ENCODE assay signal across 15 cellular contexts in genomic region chr5:56607551-56607950, GRCh38.
DNase-seq lines count a peak whose midpoint lies in the region; ATAC-seq and TF ChIP-seq lines count a peak whose summit lies in the region.
"Had no signal": no experiment of that assay in that cellular context is flagged by ENCODE, and none has a peak within 500 bp of the region (broad histone marks: within the 10 kb centered on the region; RNA-seq: fewer than 3 reads in every experiment).

No MANE protein-coding gene starts in this region.

- H4K20me1 ChIP-seq in fibroblast of lung (ENCODE audit: control insufficient read depth, extremely low read depth, insufficient read depth, low read length), result peaks cover 1% of the 10 kb centered on the region

- peaks cover 28% of the 10 kb centered on the region for H3K4me1 Mint-ChIP-seq in WTC11

- H3K4me1 ChIP-seq in fibroblast of lung (ENCODE audit: control insufficient read depth, extremely low read depth, insufficient read depth, low read length), result peaks cover 3% of the 10 kb centered on the region

- TF ChIP-seq CTCF in WTC11 (IDR thresholded peaks at IDR 0.05), result no peak
- TF ChIP-seq CTCF in fibroblast of lung (conservative IDR thresholded peaks at IDR 0.05 in 1 of 2, IDR thresholded peaks at IDR 0.05 in 1 of 2; ENCODE audit: low read depth in 1 of 2, low read length in 2 of 2), result no peak

- H3K9me3 ChIP-seq in fibroblast of lung (ENCODE audit: control insufficient read depth, insufficient read depth, low read depth, low read length), result no peaks in the 10 kb centered on the region

- H3K27me3 Mint-ChIP-seq in WTC11 (ENCODE audit: low read depth), result peaks cover 3% of the 10 kb centered on the region
- H3K27me3 Mint-ChIP-seq: activated T-cell treated with anti-CD3 and anti-CD28 coated beads, Interleukin-2, amount 50 U/mL, for 24 hours; stimulated activated naive CD8-positive, alpha-beta T cell treated with anti-CD3 and anti-CD28 coated beads, Interleukin-15, Interleukin-2, amounts not matched to agents 100 ng/mL and 50 ng/mL, for 24 hours had no signal

- H3K27ac ChIP-seq in fibroblast of lung (ENCODE audit: insufficient read depth, low read length), result no peak overlapping the region
- H3K27ac ChIP-seq: heart left ventricle had no signal

- H3K4me3 ChIP-seq in fibroblast of lung (replicated peaks in 1 of 4; ENCODE audit: control extremely low read depth in 1 of 4, insufficient read depth in 1 of 4, low read depth in 3 of 4, low read length in 4 of 4), result no peak overlapping the region
- H3K4me3 ChIP-seq: heart left ventricle had no signal

- CTCF ChIA-PET in WTC11 (lab: Charles Lee), result no interaction called here

- H3K9ac ChIP-seq in fibroblast of lung (ENCODE audit: insufficient read depth, low read length), result no peak overlapping the region

- H3K27ac Mint-ChIP-seq in WTC11, result peak overlapping the region; percentile 17; the same call in 1 of the 2 replicates
- H3K27ac Mint-ChIP-seq: activated T-cell treated with anti-CD3 and anti-CD28 coated beads, Interleukin-2, amount 50 U/mL, for 24 hours; CD8-positive, alpha-beta memory T cell; stimulated activated naive CD8-positive, alpha-beta T cell treated with anti-CD3 and anti-CD28 coated beads, Interleukin-15, Interleukin-2, amounts not matched to agents 100 ng/mL and 50 ng/mL, for 24 hours had no signal

- DNase-seq in EH (ENCODE audit: low read depth), result peak; percentile 83
- DNase-seq in WTC11 (ENCODE audit: low spot score), result no peak
- DNase-seq in fibroblast of lung (ENCODE audit: low read depth in 2 of 2), result peak in 1 of 2 donors; percentile 65
- DNase-seq in renal cortical epithelial cell (ENCODE audit: low read depth), result peak; percentile 85
- no peak for DNase-seq in NCI-H2029 treated with DMSO at 0.1 percent for 48 hours (lab: John Stamatoyannopoulos, UW)
- DNase-seq in NCI-H1105 (lab: John Stamatoyannopoulos, UW), result no peak
- no peak for DNase-seq in ureter (ENCODE audit: low spot score)
- DNase-seq: activated T-cell treated with anti-CD3 and anti-CD28 coated beads, Interleukin-2, amount 50 U/mL, for 24 hours; CD8-positive, alpha-beta memory T cell; effector CD8-positive, alpha-beta T cell; NCI-H187; stimulated activated CD4-positive, alpha-beta T cell treated with anti-CD3 and anti-CD28 coated beads, Interleukin-2, amount 100 ng/mL, for 24 hours had no signal

- H3K27me3 ChIP-seq in fibroblast of lung (ENCODE audit: control insufficient read depth, insufficient read depth, low read length), result no peaks in the 10 kb centered on the region
- H3K27me3 ChIP-seq: heart left ventricle had no signal

- no peaks in the 10 kb centered on the region for H3K36me3 ChIP-seq in fibroblast of lung (ENCODE audit: control insufficient read depth, insufficient read depth, low read length)
- H3K36me3 ChIP-seq: heart left ventricle had no signal

- H3K36me3 Mint-ChIP-seq in WTC11, result peaks cover 15% of the 10 kb centered on the region

- H3K79me2 ChIP-seq in fibroblast of lung (ENCODE audit: control insufficient read depth, insufficient read depth, low read length), result no peaks in the 10 kb centered on the region

- H3K4me3 Mint-ChIP-seq in WTC11, result no peak overlapping the region
- H3K4me3 Mint-ChIP-seq: activated T-cell treated with anti-CD3 and anti-CD28 coated beads, Interleukin-2, amount 50 U/mL, for 24 hours; CD8-positive, alpha-beta memory T cell; stimulated activated naive CD8-positive, alpha-beta T cell treated with anti-CD3 and anti-CD28 coated beads, Interleukin-15, Interleukin-2, amounts not matched to agents 100 ng/mL and 50 ng/mL, for 24 hours had no signal

- POLR2A ChIA-PET in WTC11 (lab: Charles Lee), result no interaction called here

- H3K4me2 ChIP-seq in fibroblast of lung (ENCODE audit: extremely low read depth, insufficient read depth, low read length), result peak overlapping the region; percentile 57

- no peak overlapping the region for H2AFZ ChIP-seq in fibroblast of lung (ENCODE audit: low read length)

- H3K9me3 Mint-ChIP-seq in WTC11, result peaks cover 17% of the 10 kb centered on the region

- ATAC-seq in WTC11, result peak; percentile 68
- no peak for ATAC-seq in GM21367 (IDR thresholded peaks at IDR 0.05; ENCODE audit: unreplicated experiment)

TF ChIP-seq in WTC11, 78 proteins besides CTCF, POLR2A, EP300 and RAD21:
- TF ChIP-seq TEAD4 (CRISPR knock-in tag; IDR thresholded peaks at IDR 0.05) (no peak), GABPB1 (CRISPR knock-in tag; IDR thresholded peaks at IDR 0.05) (no peak), SMAD4 (CRISPR knock-in tag; IDR thresholded peaks at IDR 0.05) (no peak), ZNF416 (CRISPR knock-in tag; IDR thresholded peaks at IDR 0.05) (no peak), NFATC4 (CRISPR knock-in tag; IDR thresholded peaks at IDR 0.05) (no peak), TCF7 (CRISPR knock-in tag; IDR thresholded peaks at IDR 0.05; ENCODE audit: low read depth) (no peak), SP1 (CRISPR knock-in tag; conservative IDR thresholded peaks at IDR 0.05) (no peak), GRHL2 (CRISPR knock-in tag; IDR thresholded peaks at IDR 0.05; ENCODE audit: insufficient replicate concordance, severe bottlenecking) (no peak), ZNF263 (CRISPR knock-in tag; IDR thresholded peaks at IDR 0.05; ENCODE audit: low read depth) (no peak), NFE2L1 (CRISPR knock-in tag; IDR thresholded peaks at IDR 0.05) (no peak), IRF2 (CRISPR knock-in tag; IDR thresholded peaks at IDR 0.05; ENCODE audit: borderline replicate concordance, low read depth) (no peak), GTF2I (CRISPR knock-in tag; conservative IDR thresholded peaks at IDR 0.05) (no peak), NR2C2 (CRISPR knock-in tag; IDR thresholded peaks at IDR 0.05) (no peak)
- TF ChIP-seq, protein P1, sequence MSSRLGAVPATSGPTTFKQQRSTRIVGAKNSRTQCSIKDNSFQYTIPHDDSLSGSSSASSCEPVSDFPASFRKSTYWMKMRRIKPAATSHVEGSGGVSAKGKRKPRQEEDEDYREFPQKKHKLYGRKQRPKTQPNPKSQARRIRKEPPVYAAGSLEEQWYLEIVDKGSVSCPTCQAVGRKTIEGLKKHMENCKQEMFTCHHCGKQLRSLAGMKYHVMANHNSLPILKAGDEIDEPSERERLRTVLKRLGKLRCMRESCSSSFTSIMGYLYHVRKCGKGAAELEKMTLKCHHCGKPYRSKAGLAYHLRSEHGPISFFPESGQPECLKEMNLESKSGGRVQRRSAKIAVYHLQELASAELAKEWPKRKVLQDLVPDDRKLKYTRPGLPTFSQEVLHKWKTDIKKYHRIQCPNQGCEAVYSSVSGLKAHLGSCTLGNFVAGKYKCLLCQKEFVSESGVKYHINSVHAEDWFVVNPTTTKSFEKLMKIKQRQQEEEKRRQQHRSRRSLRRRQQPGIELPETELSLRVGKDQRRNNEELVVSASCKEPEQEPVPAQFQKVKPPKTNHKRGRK (CRISPR knock-in tag; IDR thresholded peaks at IDR 0.05; ENCODE audit: borderline replicate concordance), result no peak
- TF ChIP-seq, protein P2, sequence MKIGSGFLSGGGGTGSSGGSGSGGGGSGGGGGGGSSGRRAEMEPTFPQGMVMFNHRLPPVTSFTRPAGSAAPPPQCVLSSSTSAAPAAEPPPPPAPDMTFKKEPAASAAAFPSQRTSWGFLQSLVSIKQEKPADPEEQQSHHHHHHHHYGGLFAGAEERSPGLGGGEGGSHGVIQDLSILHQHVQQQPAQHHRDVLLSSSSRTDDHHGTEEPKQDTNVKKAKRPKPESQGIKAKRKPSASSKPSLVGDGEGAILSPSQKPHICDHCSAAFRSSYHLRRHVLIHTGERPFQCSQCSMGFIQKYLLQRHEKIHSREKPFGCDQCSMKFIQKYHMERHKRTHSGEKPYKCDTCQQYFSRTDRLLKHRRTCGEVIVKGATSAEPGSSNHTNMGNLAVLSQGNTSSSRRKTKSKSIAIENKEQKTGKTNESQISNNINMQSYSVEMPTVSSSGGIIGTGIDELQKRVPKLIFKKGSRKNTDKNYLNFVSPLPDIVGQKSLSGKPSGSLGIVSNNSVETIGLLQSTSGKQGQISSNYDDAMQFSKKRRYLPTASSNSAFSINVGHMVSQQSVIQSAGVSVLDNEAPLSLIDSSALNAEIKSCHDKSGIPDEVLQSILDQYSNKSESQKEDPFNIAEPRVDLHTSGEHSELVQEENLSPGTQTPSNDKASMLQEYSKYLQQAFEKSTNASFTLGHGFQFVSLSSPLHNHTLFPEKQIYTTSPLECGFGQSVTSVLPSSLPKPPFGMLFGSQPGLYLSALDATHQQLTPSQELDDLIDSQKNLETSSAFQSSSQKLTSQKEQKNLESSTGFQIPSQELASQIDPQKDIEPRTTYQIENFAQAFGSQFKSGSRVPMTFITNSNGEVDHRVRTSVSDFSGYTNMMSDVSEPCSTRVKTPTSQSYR (CRISPR knock-in tag; IDR thresholded peaks at IDR 0.05), result no peak

Comparison
In these comparisons a context has a peak if more than half of its experiments do, and no peak if none do; other contexts are left out.
1. DNase-seq: peak in EH (single experiment) and renal cortical epithelial cell (single experiment); none in WTC11 (single experiment), NCI-H2029 treated with DMSO at 0.1 percent for 48 hours (single experiment), NCI-H1105 (single experiment) and ureter (single experiment).